10 cellular contexts compared by ENCODE assay signal in genomic region chr3:111582114-111582461, GRCh38. TPM values are rescaled to one million over a fixed set of nuclear protein-coding genes. Genes with fewer than 3 reads are reported as not detected.
A peak's percentile ranks its signal among the peaks of the same experiment; 100 is the strongest.
DNase-seq lines count a peak whose midpoint lies in the region; ATAC-seq, FAIRE-seq and TF ChIP-seq lines count a peak whose summit lies in the region.
"Had no signal": no experiment of that assay in that cellular context is flagged by ENCODE, and none has a peak within 500 bp of the region (broad histone marks: within the 10 kb centered on the region; RNA-seq: fewer than 3 reads in every experiment).

No MANE protein-coding gene starts in this region.

- H3K36me3 ChIP-seq in HepG2 (replicated peaks in 1 of 2; ENCODE audit: control insufficient read depth in 1 of 2, insufficient read depth in 2 of 2, low read length in 2 of 2) (no peaks in the 10 kb centered on the region), right lobe of liver (no peaks in the 10 kb centered on the region)

- H3K4me1 ChIP-seq in HepG2 (ENCODE audit: insufficient read depth, low read length) (no peaks in the 10 kb centered on the region), right lobe of liver (no peaks in the 10 kb centered on the region)

- WGBS in HepG2 (ENCODE audit: low lambda C conversion rate) = 0% methylated on average over 1 of the region's 1 CpG
- WGBS in right lobe of liver (ENCODE audit: insufficient coverage, low coverage, low lambda C conversion rate, missing lambda C conversion rate) = 61% methylated on average over 1 of the region's 1 CpG

- H3K27ac ChIP-seq in HepG2 (ENCODE audit: extremely low read length, insufficient read depth, low read length) (no peak overlapping the region), right lobe of liver (no peak overlapping the region)

- H3K9ac ChIP-seq in HepG2 (ENCODE audit: insufficient read depth, low read depth, low read length) = no peak overlapping the region

- BruUV-seq in HepG2 (replicated peaks; lab: Mats Ljungman, UMichigan) = no TSS peak

- H4K20me1 ChIP-seq in HepG2 (ENCODE audit: insufficient read depth, low read length) = no peaks in the 10 kb centered on the region

- no peak overlapping the region for H2AFZ ChIP-seq in HepG2 (ENCODE audit: low read length)

- TF ChIP-seq EP300 in HepG2 (IDR thresholded peaks at IDR 0.05; ENCODE audit: low read depth in 2 of 2, low read length in 2 of 2) = no peak
- TF ChIP-seq EP300 in HepG2 (CRISPR knock-in tag; IDR thresholded peaks at IDR 0.05; ENCODE audit: borderline replicate concordance) = no peak

- no peaks in the 10 kb centered on the region for H3K27me3 ChIP-seq in HepG2 (ENCODE audit: control insufficient read depth in 1 of 2, insufficient read depth in 2 of 2, low read length in 2 of 2)
- H3K27me3 ChIP-seq in right lobe of liver = no peaks in the 10 kb centered on the region

- DNase-seq in HepG2 (ENCODE audit: low spot score) (peak; percentile 8), right lobe of liver (no peak), SW480 (ENCODE audit: low spot score) (peak; percentile 27), fibroblast of villous mesenchyme (ENCODE audit: low read depth) (peak; percentile 65), urothelium cell line (ENCODE audit: low spot score) (peak; percentile 88), left lobe of liver (ENCODE audit: low spot score) (no peak), sciatic nerve (ENCODE audit: low spot score) (no peak), NCI-H1436 treated with DMSO at 0.1 percent for 48 hours (lab: John Stamatoyannopoulos, UW) (no peak)

- in situ Hi-C loops in HepG2 (cut with HindIII; ENCODE audit: extremely low pct_ligation_motif_present, low pct_unique_long_range_greater_than_20kb) = no loop called here

- H3K4me3 ChIP-seq in HepG2 (replicated peaks in 1 of 3; ENCODE audit: insufficient read depth in 1 of 3, low read depth in 2 of 3, low read length in 3 of 3) = no peak overlapping the region
- no peak overlapping the region for H3K4me3 ChIP-seq in right lobe of liver
- no peak overlapping the region for H3K4me3 ChIP-seq in fibroblast of villous mesenchyme (ENCODE audit: low read depth, low read length)

- TF ChIP-seq CTCF in HepG2 (CRISPR knock-in tag; IDR thresholded peaks at IDR 0.05) = no peak
- no peak for TF ChIP-seq CTCF in right lobe of liver (IDR thresholded peaks at IDR 0.05)
- TF ChIP-seq CTCF in fibroblast of villous mesenchyme (IDR thresholded peaks at IDR 0.05; ENCODE audit: insufficient read depth, low read depth, low read length) = no peak

- TF ChIP-seq RAD21 in HepG2 (CRISPR knock-in tag; IDR thresholded peaks at IDR 0.05) = no peak

- intact Hi-C loops in HepG2 (cut with micrococcal nuclease; ENCODE audit: unreplicated experiment) = no loop called here
- intact Hi-C loops in right lobe of liver (cut with DNase I) = no loop called here
- intact Hi-C loops in sciatic nerve (cut with DNase I) = no loop called here

- no peaks in the 10 kb centered on the region for H3K79me2 ChIP-seq in HepG2 (ENCODE audit: insufficient read depth, low read length)

- CTCF ChIA-PET in HepG2 (lab: Yijun Ruan, JAX; ENCODE audit: low intra/inter-chr PET ratio, low total read pairs) = no interaction called here

- H3K4me2 ChIP-seq in HepG2 (ENCODE audit: low read depth, low read length) = no peak overlapping the region

- TF ChIP-seq POLR2A in HepG2 (IDR thresholded peaks at IDR 0.05; ENCODE audit: insufficient read depth in 1 of 2, low read depth in 2 of 2, low read length in 2 of 2) (no peak), right lobe of liver (IDR thresholded peaks at IDR 0.05) (no peak)

- H3K9me3 ChIP-seq in HepG2 (ENCODE audit: low read length) = no peaks in the 10 kb centered on the region
- no peaks in the 10 kb centered on the region for H3K9me3 ChIP-seq in right lobe of liver

- POLR2A ChIA-PET in HepG2 (lab: Yijun Ruan, JAX) = no interaction called here

- ATAC-seq in HepG2 (no peak), right lobe of liver (no peak), left lobe of liver (no peak), sciatic nerve (no peak)

- FAIRE-seq in HepG2 (lab: Jason Lieb, UNC) (no peak), urothelium cell line (lab: Jason Lieb, UNC) (peak; percentile 17)
- FAIRE-seq: endometrium had no signal

TF ChIP-seq in HepG2, 621 proteins besides CTCF, POLR2A, EP300 and RAD21 (continues in another document):
- TF ChIP-seq RARA (CRISPR knock-in tag; IDR thresholded peaks at IDR 0.05) (no peak), ZGPAT (CRISPR knock-in tag; IDR thresholded peaks at IDR 0.05) (no peak), MAZ (IDR thresholded peaks at IDR 0.05; ENCODE audit: borderline replicate concordance, low read depth, low read length) (no peak), MAZ (CRISPR knock-in tag; IDR thresholded peaks at IDR 0.05; ENCODE audit: low read depth) (no peak)

RNA-seq across cellular contexts. Expression of gene ZBED2, which starts 13.1 kb away (rescaled TPM):
- 0.04 TPM in 1 of 2 replicates, not detected in the other for total RNA-seq in HepG2 (2016; rRNA removed; fragmentation: Illumina TruSeq; extraction: Trizol)
- total RNA-seq in HepG2 (2016; cell fraction: cytosol; rRNA removed; fragmentation: Illumina TruSeq; extraction: Trizol; ENCODE audit: low read depth) = not detected in 2 replicates
- total RNA-seq in HepG2 (2016; cell fraction: insoluble cytoplasmic fraction; rRNA removed; fragmentation: Illumina TruSeq; extraction: Trizol) = not detected in 2 replicates
- total RNA-seq in HepG2 (2016; cell fraction: membrane; rRNA removed; fragmentation: Illumina TruSeq; extraction: Trizol) = not detected in 2 replicates
- total RNA-seq in HepG2 (2016; cell fraction: nucleus; rRNA removed; fragmentation: Illumina TruSeq; extraction: Trizol) = not detected in 2 replicates
- polyA plus RNA-seq in HepG2 (2011; rRNA removed) = not detected in 2 replicates
- not detected in 2 replicates for polyA plus RNA-seq in HepG2 (2011; cell fraction: cytosol; rRNA removed)
- 0.05 TPM in 1 of 2 replicates, not detected in the other for polyA plus RNA-seq in HepG2 (2011; cell fraction: nucleus; rRNA removed)
- polyA plus RNA-seq in HepG2 (2012) = not detected in 2 replicates
- polyA plus RNA-seq in HepG2 (2016; cell fraction: cytosol; fragmentation: Illumina TruSeq; extraction: Trizol; ENCODE audit: low read depth) = not detected in 2 replicates
- not detected in 2 replicates for polyA plus RNA-seq in HepG2 (2016; cell fraction: insoluble cytoplasmic fraction; fragmentation: Illumina TruSeq; extraction: Trizol; ENCODE audit: low read depth)
- not detected in 2 replicates for polyA plus RNA-seq in HepG2 (2016; cell fraction: membrane; fragmentation: Illumina TruSeq; extraction: Trizol; ENCODE audit: low read depth)
- not detected in 2 replicates for polyA plus RNA-seq in HepG2 (2016; cell fraction: nucleus; fragmentation: Illumina TruSeq; extraction: Trizol; ENCODE audit: insufficient read depth, low read depth)
- polyA minus RNA-seq in HepG2 (2011; rRNA and poly(A)+ RNA removed; ENCODE audit: low replicate concordance) = not detected in 2 replicates
- not detected in 2 replicates for polyA minus RNA-seq in HepG2 (2011; cell fraction: cytosol; rRNA and poly(A)+ RNA removed)
- not detected in 2 replicates for polyA minus RNA-seq in HepG2 (2011; cell fraction: nucleus; rRNA and poly(A)+ RNA removed)
- not detected for total RNA-seq in right lobe of liver
- under 0.01 TPM in 1 of 2 replicates, not detected in the other for total RNA-seq in fibroblast of villous mesenchyme
- total RNA-seq in left lobe of liver = 0.20 TPM
- total RNA-seq in sciatic nerve = not detected
- total RNA-seq: mesothelial cell of epicardium had no signal

RNA-seq across cellular contexts. Expression of gene CD96, which starts 40.1 kb away (rescaled TPM):
- total RNA-seq in HepG2 (2016; rRNA removed; fragmentation: Illumina TruSeq; extraction: Trizol) (not detected in 2 replicates), right lobe of liver (1 to 10 TPM in 1 of 6 experiments, under 1 TPM in 5; 0.31 to 1.3 (median 0.79) TPM), fibroblast of villous mesenchyme (0.32 TPM in 1 of 2 replicates, not detected in the other), left lobe of liver (0.40 TPM), sciatic nerve (1.7 TPM)
- not detected in 2 replicates for total RNA-seq in HepG2 (2016; cell fraction: cytosol; rRNA removed; fragmentation: Illumina TruSeq; extraction: Trizol; ENCODE audit: low read depth)
- total RNA-seq in HepG2 (2016; cell fraction: insoluble cytoplasmic fraction; rRNA removed; fragmentation: Illumina TruSeq; extraction: Trizol) = not detected in 2 replicates
- not detected in 2 replicates for total RNA-seq in HepG2 (2016; cell fraction: membrane; rRNA removed; fragmentation: Illumina TruSeq; extraction: Trizol)
- not detected in 2 replicates for total RNA-seq in HepG2 (2016; cell fraction: nucleus; rRNA removed; fragmentation: Illumina TruSeq; extraction: Trizol)
- 0.01 TPM in 1 of 2 replicates, not detected in the other for polyA plus RNA-seq in HepG2 (2011; rRNA removed)
- polyA plus RNA-seq in HepG2 (2011; cell fraction: cytosol; rRNA removed) = not detected in 2 replicates
- 0.05 TPM in 1 of 2 replicates, not detected in the other for polyA plus RNA-seq in HepG2 (2011; cell fraction: nucleus; rRNA removed)
- not detected in 2 replicates for polyA plus RNA-seq in HepG2 (2012)
- not detected in 2 replicates for polyA plus RNA-seq in HepG2 (2016; cell fraction: cytosol; fragmentation: Illumina TruSeq; extraction: Trizol; ENCODE audit: low read depth)
- not detected in 2 replicates for polyA plus RNA-seq in HepG2 (2016; cell fraction: insoluble cytoplasmic fraction; fragmentation: Illumina TruSeq; extraction: Trizol; ENCODE audit: low read depth)
- polyA plus RNA-seq in HepG2 (2016; cell fraction: membrane; fragmentation: Illumina TruSeq; extraction: Trizol; ENCODE audit: low read depth) = not detected in 2 replicates
- not detected in 2 replicates for polyA plus RNA-seq in HepG2 (2016; cell fraction: nucleus; fragmentation: Illumina TruSeq; extraction: Trizol; ENCODE audit: insufficient read depth, low read depth)
- not detected in 2 replicates for polyA minus RNA-seq in HepG2 (2011; rRNA and poly(A)+ RNA removed; ENCODE audit: low replicate concordance)
- not detected in 2 replicates for polyA minus RNA-seq in HepG2 (2011; cell fraction: cytosol; rRNA and poly(A)+ RNA removed)
- not detected in 2 replicates for polyA minus RNA-seq in HepG2 (2011; cell fraction: nucleus; rRNA and poly(A)+ RNA removed)

Comparison
In these comparisons a context has a peak if more than half of its experiments do, and no peak if none do; other contexts are left out.
1. DNase-seq: peak in HepG2 (single experiment), SW480 (single experiment), fibroblast of villous mesenchyme (single experiment) and urothelium cell line (single experiment); none in right lobe of liver (0 of 3), left lobe of liver (single experiment), sciatic nerve (single experiment) and NCI-H1436 treated with DMSO at 0.1 percent for 48 hours (single experiment).